Comparison of ENCODE assay signal across 32 cellular contexts in genomic region chr16:5446623-5447240, GRCh38.
"Had no signal": no experiment of that assay in that cellular context is flagged by ENCODE, and none has a peak within 500 bp of the region (broad histone marks: within the 10 kb centered on the region; RNA-seq: fewer than 3 reads in every experiment).

No MANE protein-coding gene starts in this region.

- ATAC-seq: activated CD8-positive, alpha-beta T cell treated with anti-CD3 and anti-CD28 coated beads for 36 hours; activated T-cell treated with anti-CD3 and anti-CD28 coated beads, Interleukin-2, amount 50 U/mL, for 72 hours; activated T-helper 17 cell treated with anti-CD3 and anti-CD28 coated beads, Interleukin-2, amount 50 U/mL, for 72 hours; Panc1 had no signal

- H3K36me3 ChIP-seq: brain microvascular endothelial cell, SJCRH30, WERI-Rb-1 had no signal

- H3K27me3 ChIP-seq: brain microvascular endothelial cell, SJCRH30 had no signal

- H3K9me3 ChIP-seq: SJCRH30 had no signal

- H3K27ac ChIP-seq: brain microvascular endothelial cell, SJCRH30, SK-N-MC, WERI-Rb-1 had no signal

- H3K4me3 ChIP-seq: SJCRH30, SK-N-MC had no signal

- H3K4me1 ChIP-seq: SJCRH30 had no signal

- DNase-seq: activated CD4-positive, alpha-beta T cell treated with anti-CD3 and anti-CD28 coated beads, Interleukin-2, amount 10 ng/mL, durations not matched to agents 24 days and 14 days; activated CD4-positive, alpha-beta T cell treated with anti-CD3 and anti-CD28 coated beads, Interleukin-2, amount 50 U/mL, for 4 hours; activated CD8-positive, alpha-beta T cell treated with anti-CD3 and anti-CD28 coated beads for 36 hours; activated effector memory CD4-positive, alpha-beta T cell treated with anti-CD3 and anti-CD28 coated beads, Interleukin-2, amount 50 U/mL, for 16 hours; activated naive CD4-positive, alpha-beta T cell; activated naive CD4-positive, alpha-beta T cell treated with anti-CD3 and anti-CD28 coated beads, Interleukin-2, amount 50 U/mL, for 16 hours; activated naive CD8-positive, alpha-beta T cell treated with anti-CD3 and anti-CD28 coated beads for 36 hours; activated T-cell treated with anti-CD3 and anti-CD28 coated beads, Interleukin-2, amount 50 U/mL, for 1 hour; activated T-cell treated with anti-CD3 and anti-CD28 coated beads, Interleukin-2, amount 50 U/mL, for 72 hours; amniotic stem cell; aorta; brain microvascular endothelial cell; central memory CD4-positive, alpha-beta T cell; Kasumi-1; MM.1S; NCI-H1092 treated with DMSO at 0.1 percent for 48 hours; NCI-H1417; NCI-H146; NCI-H187 treated with DMSO at 0.1 percent for 48 hours; NCI-H2081; NCI-H2171 treated with DMSO at 0.1 percent for 48 hours; NCI-H2227 treated with DMSO at 0.1 percent for 48 hours; NCI-H446; NCI-H510A treated with DMSO at 0.1 percent for 48 hours; NCI-H526 treated with DMSO at 0.1 percent for 48 hours; SHP77; SJCRH30; T1000; WERI-Rb-1 had no signal
